In the genomic region with DNA sequence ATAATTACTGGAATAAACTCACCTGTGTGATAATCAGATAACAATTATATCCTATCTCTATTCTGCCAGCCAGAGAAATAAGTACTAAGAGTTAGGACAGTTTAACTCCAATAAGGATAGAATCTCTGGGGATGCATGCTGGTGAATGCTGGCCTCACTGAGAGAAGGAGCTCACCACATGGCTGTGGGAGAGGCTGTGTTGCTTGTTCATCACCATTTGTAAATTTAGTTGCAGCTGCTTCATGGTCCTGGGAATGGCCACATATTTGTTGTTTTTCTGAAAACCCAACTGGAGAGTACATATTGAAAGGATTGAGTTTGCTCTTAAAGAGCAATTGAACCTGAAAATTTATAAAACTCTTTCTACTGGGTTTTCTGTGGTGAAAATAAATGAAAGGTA, we compare ENCODE assay signal across 28 cellular contexts.
"Had no signal": no experiment of that assay in that cellular context is flagged by ENCODE, and none has a peak within 500 bp of the region (broad histone marks: within the 10 kb centered on the region; RNA-seq: fewer than 3 reads in every experiment).

No MANE protein-coding gene starts in this region.

- DNase-seq: activated B cell treated with CpG ODN at 0.5 μM for 24 hours; activated CD4-positive, alpha-beta T cell treated with anti-CD3 and anti-CD28 coated beads for 48 hours; activated CD4-positive, alpha-beta T cell treated with anti-CD3 and anti-CD28 coated beads, Interleukin-2, amount 50 U/mL, for 1 hour; activated CD4-positive, alpha-beta T cell treated with anti-CD3 and anti-CD28 coated beads, Interleukin-2, amount 50 U/mL, for 48 hours; activated CD8-positive, alpha-beta memory T cell treated with anti-CD3 and anti-CD28 coated beads for 24 hours; activated CD8-positive, alpha-beta T cell treated with anti-CD3 and anti-CD28 coated beads for 36 hours; activated effector memory CD4-positive, alpha-beta T cell treated with Interleukin-2 at 50 U/mL for 16 hours; activated gamma-delta T cell treated with Interleukin-2 at 50 U/mL for 16 hours; activated naive CD4-positive, alpha-beta T cell treated with anti-CD3 and anti-CD28 coated beads, Interleukin-2, amount 50 U/mL, for 16 hours; activated naive CD4-positive, alpha-beta T cell treated with Interleukin-2 at 50 U/mL for 16 hours; activated T-cell treated with anti-CD3 and anti-CD28 coated beads, Interleukin-2, amount 50 U/mL, for 4 hours; amygdala; aorta; body of pancreas; caudate nucleus; cortex of kidney; dermis blood vessel endothelial cell; effector CD4-positive, alpha-beta T cell; effector memory CD8-positive, alpha-beta T cell; erythroblast; foreskin melanocyte; heart right ventricle; T-helper 17 cell; T1000; WERI-Rb-1 had no signal

- ATAC-seq: activated CD4-positive, CD25-positive, alpha-beta regulatory T cell treated with anti-CD3 and anti-CD28 coated beads, Interleukin-2, amount 50 U/mL, for 24 hours; activated CD8-positive, alpha-beta T cell treated with anti-CD3 and anti-CD28 coated beads for 36 hours; activated T-cell treated with anti-CD3 and anti-CD28 coated beads, Interleukin-2, amount 50 U/mL, for 4 hours; activated T-helper 17 cell treated with anti-CD3 and anti-CD28 coated beads, Interleukin-2, amount 50 U/mL, for 72 hours; body of pancreas; effector memory CD8-positive, alpha-beta T cell; gastroesophageal sphincter; heart right ventricle; T-helper 17 cell had no signal
